Comparison of ENCODE assay signal across 32 cellular contexts in the genomic region with DNA sequence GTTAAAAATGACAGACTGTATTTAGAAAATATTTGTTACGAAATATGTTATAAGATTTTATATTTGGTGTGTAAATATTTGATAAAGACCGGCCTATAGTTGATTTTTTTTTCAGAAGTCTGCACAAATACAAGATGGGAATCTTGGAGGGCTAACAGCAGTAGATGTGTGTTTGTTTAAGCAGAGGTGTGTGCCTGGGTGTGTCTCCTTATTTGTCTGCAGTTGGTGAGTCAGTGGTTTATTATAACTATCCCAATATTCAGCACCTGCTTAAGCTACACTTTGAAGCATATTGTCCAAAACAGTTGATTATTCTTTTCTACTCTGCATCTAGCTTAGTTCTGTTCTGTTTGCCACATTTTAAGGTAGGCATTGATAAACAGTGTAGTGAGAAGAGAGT. TPM values are rescaled to one million over a fixed set of nuclear protein-coding genes. Genes with fewer than 3 reads are reported as not detected.
A peak's percentile ranks its signal among the peaks of the same experiment; 100 is the strongest.
DNase-seq lines count a peak whose midpoint lies in the region; ATAC-seq, FAIRE-seq and TF ChIP-seq lines count a peak whose summit lies in the region.
"Had no signal": no experiment of that assay in that cellular context is flagged by ENCODE, and none has a peak within 500 bp of the region (broad histone marks: within the 10 kb centered on the region; RNA-seq: fewer than 3 reads in every experiment).

No MANE protein-coding gene starts in this region.

- WGBS in A549 (ENCODE audit: missing lambda C conversion rate), result 2% methylated on average over 2 of the region's 2 CpGs

- no peaks in the 10 kb centered on the region for H3K36me3 ChIP-seq in RWPE2 (ENCODE audit: low read depth)
- H3K36me3 ChIP-seq in left lung, result no peaks in the 10 kb centered on the region
- H3K36me3 ChIP-seq: esophagus muscularis mucosa, right lobe of liver, stomach had no signal

- no peak overlapping the region for H3K27ac ChIP-seq in A549
- no peak overlapping the region for H3K27ac ChIP-seq in RWPE2 (ENCODE audit: poor library complexity, severe bottlenecking)
- H3K27ac ChIP-seq in left lung, result no peak overlapping the region
- H3K27ac ChIP-seq: esophagus muscularis mucosa, right lobe of liver, stomach had no signal

- no peak for TF ChIP-seq POLR2A in A549 (IDR thresholded peaks at IDR 0.05; ENCODE audit: low read length)

- CTCF ChIA-PET in A549 (lab: Yijun Ruan, JAX), result interaction anchor here (1.1 to 1.6 kb wide), 4 partner anchors 10 to 222 kb away, joined by 3 to 8 read pairs (median 4); a partner anchor contains a TSS

- POLR2A ChIA-PET in A549 (lab: Yijun Ruan, JAX), result no interaction called here

- peak overlapping the region; percentile 36 for H3K4me2 ChIP-seq in A549

- peaks cover 9% of the 10 kb centered on the region for H3K4me1 Mint-ChIP-seq in CD14-positive monocyte
- H3K4me1 Mint-ChIP-seq: activated CD4-positive, alpha-beta memory T cell treated with anti-CD3 and anti-CD28 coated beads, Interleukin-2, amount 10 ng/mL, durations not matched to agents 7 days and 5 days; activated naive CD8-positive, alpha-beta T cell treated with anti-CD3 and anti-CD28 coated beads, Interleukin-2, amount 50 U/mL, for 24 hours had no signal

- H3K9me3 Mint-ChIP-seq in CD14-positive monocyte, result no peaks in the 10 kb centered on the region
- H3K9me3 Mint-ChIP-seq: activated CD4-positive, alpha-beta memory T cell treated with anti-CD3 and anti-CD28 coated beads, Interleukin-2, amount 10 ng/mL, durations not matched to agents 7 days and 5 days; activated naive CD8-positive, alpha-beta T cell treated with anti-CD3 and anti-CD28 coated beads, Interleukin-2, amount 50 U/mL, for 24 hours; endodermal cell; naive thymus-derived CD4-positive, alpha-beta T cell had no signal

- DNase-seq in A549 (ENCODE audit: low read depth in 1 of 2, low spot score in 1 of 2) (peak; percentile 28 to 53), LNCaP clone FGC (ENCODE audit: low read depth) (peak; percentile 66), RWPE2 (ENCODE audit: low spot score) (no peak), left lung (no peak), NCI-H2171 treated with DMSO at 0.1 percent for 48 hours (lab: John Stamatoyannopoulos, UW) (no peak), CD14-positive monocyte (ENCODE audit: low spot score) (no peak), dedifferentiated amniotic fluid mesenchymal stem cell (ENCODE audit: extremely low spot score) (no peak), OCI-M1 (lab: John Stamatoyannopoulos, UW) (no peak)
- DNase-seq: activated CD4-positive, alpha-beta memory T cell treated with anti-CD3 and anti-CD28 coated beads, Interleukin-2, amount 10 ng/mL, durations not matched to agents 7 days and 5 days; activated CD8-positive, alpha-beta memory T cell treated with anti-CD3 and anti-CD28 coated beads, Interleukin-2, amount 50 U/mL, for 4 hours; activated naive CD4-positive, alpha-beta T cell; activated naive CD8-positive, alpha-beta T cell treated with anti-CD3 and anti-CD28 coated beads, Interleukin-2, amount 50 U/mL, for 24 hours; central memory CD4-positive, alpha-beta T cell; dermis blood vessel endothelial cell; endodermal cell; foreskin fibroblast; head of caudate nucleus; islet precursor cell; MM.1S; naive thymus-derived CD4-positive, alpha-beta T cell; NCI-H1105 treated with DMSO at 0.1 percent for 48 hours; NCI-H2029 treated with DMSO at 0.1 percent for 48 hours; NCI-H226; right lobe of liver; stimulated activated CD4-positive, alpha-beta T cell treated with anti-CD3 and anti-CD28 coated beads, Interleukin-12 subunit alpha, Interleukin-12 subunit beta, amount 100 ng/mL, for 4 hours; stimulated activated CD4-positive, alpha-beta T cell treated with anti-CD3 and anti-CD28 coated beads, Interleukin-2, amount 100 ng/mL, for 48 hours; stomach had no signal

- no peak for TF ChIP-seq CTCF in A549 (IDR thresholded peaks at IDR 0.05)
- TF ChIP-seq CTCF in LNCaP clone FGC (IDR thresholded peaks at IDR 0.05; ENCODE audit: control insufficient read depth, extremely low read depth, insufficient read depth), result no peak
- no peak for TF ChIP-seq CTCF in RWPE2 (IDR thresholded peaks at IDR 0.05; ENCODE audit: poor library complexity, severe bottlenecking)
- TF ChIP-seq CTCF in left lung (IDR thresholded peaks at IDR 0.05), result no peak
- TF ChIP-seq CTCF in CD14-positive monocyte (IDR thresholded peaks at IDR 0.05), result no peak

- intact Hi-C loops in left lung (cut with DNase I) (no loop called here), CD14-positive monocyte (cut with micrococcal nuclease) (no loop called here)

- no peak for TF ChIP-seq EP300 in A549 (IDR thresholded peaks at IDR 0.05)

- TF ChIP-seq RAD21 in A549 (conservative IDR thresholded peaks at IDR 0.05 in 1 of 2, IDR thresholded peaks at IDR 0.05 in 1 of 2), result no peak

- H3K4me3 Mint-ChIP-seq in CD14-positive monocyte, result no peak overlapping the region
- H3K4me3 Mint-ChIP-seq: activated CD4-positive, alpha-beta memory T cell treated with anti-CD3 and anti-CD28 coated beads, Interleukin-2, amount 10 ng/mL, durations not matched to agents 7 days and 5 days; activated naive CD8-positive, alpha-beta T cell treated with anti-CD3 and anti-CD28 coated beads, Interleukin-2, amount 50 U/mL, for 24 hours; endodermal cell; naive thymus-derived CD4-positive, alpha-beta T cell had no signal

- H3K9me3 ChIP-seq in A549 (no peaks in the 10 kb centered on the region), RWPE2 (ENCODE audit: severe bottlenecking) (no peaks in the 10 kb centered on the region), left lung (no peaks in the 10 kb centered on the region)
- H3K9me3 ChIP-seq: esophagus muscularis mucosa, right lobe of liver, stomach had no signal

- H3K36me3 Mint-ChIP-seq in CD14-positive monocyte, result peaks cover 0 to 5% of the 10 kb centered on the region in 2 donors

- H3K27ac Mint-ChIP-seq in CD14-positive monocyte, result no peak overlapping the region
- H3K27ac Mint-ChIP-seq: activated CD4-positive, alpha-beta memory T cell treated with anti-CD3 and anti-CD28 coated beads, Interleukin-2, amount 10 ng/mL, durations not matched to agents 7 days and 5 days; activated naive CD8-positive, alpha-beta T cell treated with anti-CD3 and anti-CD28 coated beads, Interleukin-2, amount 50 U/mL, for 24 hours; endodermal cell; naive thymus-derived CD4-positive, alpha-beta T cell; progenitor cell of endocrine pancreas had no signal

- no peak for FAIRE-seq in A549 (lab: Jason Lieb, UNC)
- FAIRE-seq: astrocyte, K562 had no signal

- no peaks in the 10 kb centered on the region for H3K27me3 ChIP-seq in RWPE2 (ENCODE audit: insufficient read depth, poor library complexity, severe bottlenecking)
- H3K27me3 ChIP-seq in left lung, result no peaks in the 10 kb centered on the region
- H3K27me3 ChIP-seq: esophagus muscularis mucosa, right lobe of liver, stomach had no signal

- ATAC-seq in A549, result peak in 1 of 2 experiments; percentile 77; a peak in 3 of 6 replicates
- ATAC-seq in RWPE2 (ENCODE audit: low read depth), result peak; percentile 97
- ATAC-seq in left lung, result peak; percentile 86
- ATAC-seq: activated naive CD8-positive, alpha-beta T cell treated with anti-CD3 and anti-CD28 coated beads, Interleukin-2, amount 50 U/mL, for 24 hours; K562; naive thymus-derived CD4-positive, alpha-beta T cell; right lobe of liver; Right ventricle myocardium inferior had no signal

- H3K4me3 ChIP-seq in A549 (no peak overlapping the region), LNCaP clone FGC (ENCODE audit: low read depth, low read length) (no peak overlapping the region), RWPE2 (ENCODE audit: severe bottlenecking) (no peak overlapping the region), left lung (no peak overlapping the region)
- H3K4me3 ChIP-seq: esophagus muscularis mucosa, K562, right lobe of liver, stomach had no signal

- H3K27me3 Mint-ChIP-seq in CD14-positive monocyte (ENCODE audit: low read depth in 3 of 3), result no peaks in the 10 kb centered on the region
- H3K27me3 Mint-ChIP-seq: activated CD4-positive, alpha-beta memory T cell treated with anti-CD3 and anti-CD28 coated beads, Interleukin-2, amount 10 ng/mL, durations not matched to agents 7 days and 5 days; activated naive CD8-positive, alpha-beta T cell treated with anti-CD3 and anti-CD28 coated beads, Interleukin-2, amount 50 U/mL, for 24 hours; progenitor cell of endocrine pancreas had no signal

- peaks cover 18% of the 10 kb centered on the region for H3K4me1 ChIP-seq in A549
- peaks cover 10% of the 10 kb centered on the region for H3K4me1 ChIP-seq in RWPE2 (ENCODE audit: insufficient read depth, poor library complexity, severe bottlenecking)
- H3K4me1 ChIP-seq in left lung, result no peaks in the 10 kb centered on the region
- H3K4me1 ChIP-seq: esophagus muscularis mucosa, right lobe of liver had no signal

TF ChIP-seq in A549, 52 proteins besides CTCF, POLR2A, EP300 and RAD21 (continues in another document):
- TF ChIP-seq HOXB13 (CRISPR knock-in tag; IDR thresholded peaks at IDR 0.05; ENCODE audit: low read depth), result no peak
- TF ChIP-seq ZFP36 (IDR thresholded peaks at IDR 0.05; ENCODE audit: borderline replicate concordance, partially characterized antibody), result no peak
- no peak for TF ChIP-seq HEYL (CRISPR knock-in tag; IDR thresholded peaks at IDR 0.05)
- TF ChIP-seq, protein P1, sequence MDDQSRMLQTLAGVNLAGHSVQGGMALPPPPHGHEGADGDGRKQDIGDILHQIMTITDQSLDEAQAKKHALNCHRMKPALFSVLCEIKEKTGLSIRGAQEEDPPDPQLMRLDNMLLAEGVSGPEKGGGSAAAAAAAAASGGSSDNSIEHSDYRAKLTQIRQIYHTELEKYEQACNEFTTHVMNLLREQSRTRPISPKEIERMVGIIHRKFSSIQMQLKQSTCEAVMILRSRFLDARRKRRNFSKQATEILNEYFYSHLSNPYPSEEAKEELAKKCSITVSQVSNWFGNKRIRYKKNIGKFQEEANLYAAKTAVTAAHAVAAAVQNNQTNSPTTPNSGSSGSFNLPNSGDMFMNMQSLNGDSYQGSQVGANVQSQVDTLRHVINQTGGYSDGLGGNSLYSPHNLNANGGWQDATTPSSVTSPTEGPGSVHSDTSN (IDR thresholded peaks at IDR 0.05), result no peak
- TF ChIP-seq RFX5 (IDR thresholded peaks at IDR 0.05), result no peak
- TF ChIP-seq ESRRA (IDR thresholded peaks at IDR 0.05; ENCODE audit: borderline replicate concordance, low read length), result no peak
- TF ChIP-seq RNF2 (IDR thresholded peaks at IDR 0.05; ENCODE audit: borderline replicate concordance, low read depth), result no peak
- no peak for TF ChIP-seq SREBF2 (IDR thresholded peaks at IDR 0.05)
- no peak for TF ChIP-seq FOXS1 (CRISPR knock-in tag; IDR thresholded peaks at IDR 0.05)

RNA-seq across cellular contexts. Expression of a gene that starts 12.4 kb away (rescaled TPM):
- polyA plus RNA-seq in A549 (2011; rRNA removed) (41.8 TPM in 2 replicates), A549 (2017; fragmentation: RNase III; extraction: RNeasy Plus Mini Kit Qiagen cat#74134 plus additional on column Dnase treatment) (19.0 to 21.5 TPM (median 19.6 TPM) in 3 replicates), CD14-positive monocyte (10 to 100 TPM; 24.0 to 24.3 TPM)
- 13.2 and 14.5 TPM in 2 replicates for polyA plus RNA-seq in A549 (2012; cell fraction: cytosol; rRNA removed)
- polyA plus RNA-seq in A549 (2012; cell fraction: nucleus; rRNA removed), result 6.1 and 10.1 TPM in 2 replicates
- polyA minus RNA-seq in A549 (2011; rRNA and poly(A)+ RNA removed), result 21.5 and 22.8 TPM in 2 replicates
- 10 to 100 TPM; 18.2 to 20.7 TPM for total RNA-seq in left lung

Comparison
In these comparisons a context has a peak if more than half of its experiments do, and no peak if none do; other contexts are left out.
1. DNase-seq: peak in A549 (2 of 2) and LNCaP clone FGC (single experiment); none in RWPE2 (single experiment), left lung (0 of 2), NCI-H2171 treated with DMSO at 0.1 percent for 48 hours (single experiment), CD14-positive monocyte (single experiment), dedifferentiated amniotic fluid mesenchymal stem cell (single experiment) and OCI-M1 (single experiment).